Comparison of ENCODE assay signal across 29 cellular contexts in genomic region chr3:160695906-160696305, GRCh38. TPM values are rescaled to one million over a fixed set of nuclear protein-coding genes. Genes with fewer than 3 reads are reported as not detected.
DNase-seq lines count a peak whose midpoint lies in the region; ATAC-seq and TF ChIP-seq lines count a peak whose summit lies in the region.
"Had no signal": no experiment of that assay in that cellular context is flagged by ENCODE, and none has a peak within 500 bp of the region (broad histone marks: within the 10 kb centered on the region; RNA-seq: fewer than 3 reads in every experiment).

No MANE protein-coding gene starts in this region.

- CTCF ChIA-PET in SK-N-SH (lab: Yijun Ruan, JAX), result interaction anchor here (0.6 to 1.2 kb wide), 2 partner anchors 10 to 580 kb away, joined by 3 to 4 read pairs; no protein-coding TSS in a partner anchor

- no peaks in the 10 kb centered on the region for H3K36me3 ChIP-seq in SK-N-SH (replicated peaks in 1 of 2; ENCODE audit: control insufficient read depth in 1 of 2, insufficient read depth in 2 of 2, low read length in 1 of 2)
- H3K36me3 ChIP-seq: ovary had no signal

- H3K27me3 ChIP-seq in SK-N-SH (ENCODE audit: insufficient read depth), result no peaks in the 10 kb centered on the region
- H3K27me3 ChIP-seq: body of pancreas, ovary had no signal

- ATAC-seq in SK-N-SH treated with all-trans-retinoic acid at 6 μM for 48 hours (no peak), GM19324 (IDR thresholded peaks at IDR 0.05; ENCODE audit: low FRiP score, unreplicated experiment) (no peak)
- ATAC-seq: activated CD4-positive, alpha-beta T cell treated with anti-CD3 and anti-CD28 coated beads for 36 hours; body of pancreas; CD8-positive, alpha-beta T cell; HCT116; mucosa of descending colon; stimulated activated naive B cell treated with anti-CD40 and anti-IgM and Interleukin-4, amounts not matched to agents 10 μg/mL and 1 μg/mL and 100 μg/mL, for 72 hours had no signal

- no peak for TF ChIP-seq RAD21 in SK-N-SH (IDR thresholded peaks at IDR 0.05; ENCODE audit: low read length)

- TF ChIP-seq CTCF in SK-N-SH (IDR thresholded peaks at IDR 0.05), result no peak

- no peak overlapping the region for H3K4me3 ChIP-seq in SK-N-SH (ENCODE audit: low read depth in 2 of 2, low read length in 1 of 2)
- H3K4me3 ChIP-seq: body of pancreas, mucosa of descending colon, ovary had no signal

- no peak overlapping the region for H3K27ac ChIP-seq in SK-N-SH (ENCODE audit: low read depth in 2 of 2, low read length in 1 of 2)
- H3K27ac ChIP-seq: 22Rv1, body of pancreas, ovary had no signal

- H3K9me2 ChIP-seq in SK-N-SH, result no peaks in the 10 kb centered on the region

- 24% methylated on average over 2 of the region's 2 CpGs for WGBS in SK-N-SH (ENCODE audit: low lambda C conversion rate)

- no peak overlapping the region for H3K9ac ChIP-seq in SK-N-SH

- no peak for TF ChIP-seq EP300 in SK-N-SH (IDR thresholded peaks at IDR 0.05; ENCODE audit: borderline replicate concordance in 1 of 2, low read depth in 1 of 2, low read length in 1 of 2)

- H2AFZ ChIP-seq in SK-N-SH (ENCODE audit: low read depth), result peak overlapping the region; percentile 66; the same call in 1 of the 2 replicates

- 0 out of 2 replicates have a peak overlapping the region, but pooled peaks have one; percentile 27 for H3K4me2 ChIP-seq in SK-N-SH

- no peaks in the 10 kb centered on the region for H3K9me3 ChIP-seq in SK-N-SH
- H3K9me3 ChIP-seq: body of pancreas, mucosa of descending colon, ovary had no signal

- DNase-seq in SK-N-SH (no peak), RPMI7951 (ENCODE audit: low read depth) (peak; percentile 41), foreskin melanocyte (peak; percentile 40), SKM-1 treated with dmso at 0.1 percent for 144 hours (lab: John Stamatoyannopoulos, UW; ENCODE audit: unreplicated experiment) (no peak), putamen (ENCODE audit: low spot score) (no peak)
- no peak for DNase-seq in activated CD4-positive, alpha-beta T cell treated with anti-CD3 and anti-CD28 coated beads for 4 hours
- DNase-seq: activated CD4-positive, alpha-beta T cell treated with anti-CD3 and anti-CD28 coated beads for 36 hours; activated effector memory CD4-positive, alpha-beta T cell treated with anti-CD3 and anti-CD28 coated beads, Interleukin-2, amount 50 U/mL, for 16 hours; AML-193; body of pancreas; CD8-positive, alpha-beta T cell; cerebellar nuclear complex; DMS153; kidney; mucosa of descending colon; NCI-H1105 treated with DMSO at 0.1 percent for 48 hours; NCI-H2029; nephron progenitor cell; ovary; right cardiac atrium; RPMI8226; stimulated activated naive B cell treated with anti-CD40 and anti-IgM and Interleukin-4, amounts not matched to agents 10 μg/mL and 1 μg/mL and 100 μg/mL, for 72 hours; T-helper 2 cell had no signal

- H4K20me1 ChIP-seq in SK-N-SH (ENCODE audit: insufficient read depth), result no peaks in the 10 kb centered on the region

- H3K79me2 ChIP-seq in SK-N-SH (ENCODE audit: insufficient read depth), result no peaks in the 10 kb centered on the region

- H3F3A ChIP-seq in SK-N-SH (replicated peaks; ENCODE audit: insufficient read depth), result no peaks in the 10 kb centered on the region

- POLR2A ChIA-PET in SK-N-SH (lab: Yijun Ruan, JAX), result no interaction called here

- H3K4me1 ChIP-seq in SK-N-SH (ENCODE audit: control insufficient read depth in 1 of 2, insufficient read depth in 2 of 2, low read depth in 1 of 2, low read length in 1 of 2), result peaks cover 0 to 5% of the 10 kb centered on the region in 2 experiments; a peak in 2 of 4 replicates

TF ChIP-seq in SK-N-SH, 30 proteins besides CTCF, POLR2A, EP300 and RAD21 (continues in another document):
- no peak for TF ChIP-seq FOSL2 (IDR thresholded peaks at IDR 0.05; ENCODE audit: borderline replicate concordance, low read depth)
- no peak for TF ChIP-seq FOXM1 (IDR thresholded peaks at IDR 0.05; ENCODE audit: low read depth)
- TF ChIP-seq FOXJ3 (CRISPR knock-in tag; IDR thresholded peaks at IDR 0.05), result no peak
- no peak for TF ChIP-seq EZH2phosphoT487 (IDR thresholded peaks at IDR 0.05; ENCODE audit: borderline replicate concordance, low read depth)
- TF ChIP-seq TAF1 (IDR thresholded peaks at IDR 0.05; ENCODE audit: borderline replicate concordance, low read depth, low read length), result no peak
- no peak for TF ChIP-seq TEAD4 (IDR thresholded peaks at IDR 0.05; ENCODE audit: borderline replicate concordance, insufficient read depth)
- no peak for TF ChIP-seq PBX3 (IDR thresholded peaks at IDR 0.05)
- TF ChIP-seq YY1 (IDR thresholded peaks at IDR 0.05; ENCODE audit: low read depth), result no peak
- TF ChIP-seq USF2 (IDR thresholded peaks at IDR 0.05; ENCODE audit: borderline replicate concordance, low read depth, low read length), result no peak
- TF ChIP-seq GABPA (IDR thresholded peaks at IDR 0.05; ENCODE audit: low read depth), result no peak
- TF ChIP-seq, protein P1, sequence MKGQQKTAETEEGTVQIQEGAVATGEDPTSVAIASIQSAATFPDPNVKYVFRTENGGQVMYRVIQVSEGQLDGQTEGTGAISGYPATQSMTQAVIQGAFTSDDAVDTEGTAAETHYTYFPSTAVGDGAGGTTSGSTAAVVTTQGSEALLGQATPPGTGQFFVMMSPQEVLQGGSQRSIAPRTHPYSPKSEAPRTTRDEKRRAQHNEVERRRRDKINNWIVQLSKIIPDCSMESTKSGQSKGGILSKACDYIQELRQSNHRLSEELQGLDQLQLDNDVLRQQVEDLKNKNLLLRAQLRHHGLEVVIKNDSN (IDR thresholded peaks at IDR 0.05; ENCODE audit: borderline replicate concordance, low read depth), result no peak
- TF ChIP-seq MXI1 (IDR thresholded peaks at IDR 0.05; ENCODE audit: low read depth, low read length), result no peak

TF ChIP-seq in SK-N-SH treated with all-trans-retinoic acid at 6 μM for 48 hours, 23 proteins besides CTCF, POLR2A, EP300 and RAD21 (continues in another document):
- TF ChIP-seq BACH2 (CRISPR knock-in tag; IDR thresholded peaks at IDR 0.05; ENCODE audit: borderline replicate concordance) (no peak), GLIS3 (CRISPR knock-in tag; IDR thresholded peaks at IDR 0.05) (no peak), ZFP30 (CRISPR knock-in tag; IDR thresholded peaks at IDR 0.05) (no peak), CSDC2 (CRISPR knock-in tag; IDR thresholded peaks at IDR 0.05) (no peak), ARNTL (CRISPR knock-in tag; IDR thresholded peaks at IDR 0.05; ENCODE audit: borderline replicate concordance, low read depth) (no peak), PATZ1 (CRISPR knock-in tag; IDR thresholded peaks at IDR 0.05; ENCODE audit: borderline replicate concordance) (no peak), RARB (CRISPR knock-in tag; IDR thresholded peaks at IDR 0.05) (no peak), SNAI2 (CRISPR knock-in tag; IDR thresholded peaks at IDR 0.05) (no peak), ZC3H10 (CRISPR knock-in tag; IDR thresholded peaks at IDR 0.05) (no peak), ZNF565 (CRISPR knock-in tag; conservative IDR thresholded peaks at IDR 0.05; ENCODE audit: low read depth) (no peak), ZNF8 (CRISPR knock-in tag; IDR thresholded peaks at IDR 0.05) (no peak), TCF4 (CRISPR knock-in tag; IDR thresholded peaks at IDR 0.05; ENCODE audit: borderline replicate concordance) (no peak), ESRRG (CRISPR knock-in tag; IDR thresholded peaks at IDR 0.05) (no peak), ZFP3 (CRISPR knock-in tag; IDR thresholded peaks at IDR 0.05) (no peak)
- TF ChIP-seq, protein P2, sequence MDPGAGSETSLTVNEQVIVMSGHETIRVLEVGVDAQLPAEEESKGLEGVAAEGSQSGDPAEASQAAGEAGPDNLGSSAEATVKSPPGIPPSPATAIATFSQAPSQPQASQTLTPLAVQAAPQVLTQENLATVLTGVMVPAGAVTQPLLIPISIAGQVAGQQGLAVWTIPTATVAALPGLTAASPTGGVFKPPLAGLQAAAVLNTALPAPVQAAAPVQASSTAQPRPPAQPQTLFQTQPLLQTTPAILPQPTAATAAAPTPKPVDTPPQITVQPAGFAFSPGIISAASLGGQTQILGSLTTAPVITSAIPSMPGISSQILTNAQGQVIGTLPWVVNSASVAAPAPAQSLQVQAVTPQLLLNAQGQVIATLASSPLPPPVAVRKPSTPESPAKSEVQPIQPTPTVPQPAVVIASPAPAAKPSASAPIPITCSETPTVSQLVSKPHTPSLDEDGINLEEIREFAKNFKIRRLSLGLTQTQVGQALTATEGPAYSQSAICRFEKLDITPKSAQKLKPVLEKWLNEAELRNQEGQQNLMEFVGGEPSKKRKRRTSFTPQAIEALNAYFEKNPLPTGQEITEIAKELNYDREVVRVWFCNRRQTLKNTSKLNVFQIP (CRISPR knock-in tag; IDR thresholded peaks at IDR 0.05; ENCODE audit: borderline replicate concordance, low read depth), result no peak

RNA-seq across cellular contexts. Expression of gene ARL14, which starts 18.9 kb away (rescaled TPM):
- not detected in 2 replicates for polyA plus RNA-seq in SK-N-SH (2012; rRNA removed)
- 0.05 TPM in 1 of 2 replicates, not detected in the other for polyA plus RNA-seq in SK-N-SH (2012; cell fraction: cytosol; rRNA removed)
- not detected in 2 replicates for polyA plus RNA-seq in SK-N-SH (2012; cell fraction: nucleus; rRNA removed)
- total RNA-seq in RPMI7951 (2014; rRNA removed; shearing (Covaris generic)), result not detected in 2 replicates
- total RNA-seq: activated CD4-positive, alpha-beta T cell treated with anti-CD3 and anti-CD28 coated beads for 36 hours; CD8-positive, alpha-beta T cell; dermis microvascular lymphatic vessel endothelial cell; glomerular endothelial cell; ovary; right cardiac atrium had no signal
- polyA plus RNA-seq: ovary had no signal

Comparison
In these comparisons a context has a peak if more than half of its experiments do, and no peak if none do; other contexts are left out.
1. DNase-seq: peak in RPMI7951 (single experiment) and foreskin melanocyte (single experiment); none in SK-N-SH (single experiment), SKM-1 treated with dmso at 0.1 percent for 144 hours (single experiment), activated CD4-positive, alpha-beta T cell treated with anti-CD3 and anti-CD28 coated beads for 4 hours (0 of 2) and putamen (single experiment).